Comparison of ENCODE assay signal across 30 cellular contexts in the genomic region with DNA sequence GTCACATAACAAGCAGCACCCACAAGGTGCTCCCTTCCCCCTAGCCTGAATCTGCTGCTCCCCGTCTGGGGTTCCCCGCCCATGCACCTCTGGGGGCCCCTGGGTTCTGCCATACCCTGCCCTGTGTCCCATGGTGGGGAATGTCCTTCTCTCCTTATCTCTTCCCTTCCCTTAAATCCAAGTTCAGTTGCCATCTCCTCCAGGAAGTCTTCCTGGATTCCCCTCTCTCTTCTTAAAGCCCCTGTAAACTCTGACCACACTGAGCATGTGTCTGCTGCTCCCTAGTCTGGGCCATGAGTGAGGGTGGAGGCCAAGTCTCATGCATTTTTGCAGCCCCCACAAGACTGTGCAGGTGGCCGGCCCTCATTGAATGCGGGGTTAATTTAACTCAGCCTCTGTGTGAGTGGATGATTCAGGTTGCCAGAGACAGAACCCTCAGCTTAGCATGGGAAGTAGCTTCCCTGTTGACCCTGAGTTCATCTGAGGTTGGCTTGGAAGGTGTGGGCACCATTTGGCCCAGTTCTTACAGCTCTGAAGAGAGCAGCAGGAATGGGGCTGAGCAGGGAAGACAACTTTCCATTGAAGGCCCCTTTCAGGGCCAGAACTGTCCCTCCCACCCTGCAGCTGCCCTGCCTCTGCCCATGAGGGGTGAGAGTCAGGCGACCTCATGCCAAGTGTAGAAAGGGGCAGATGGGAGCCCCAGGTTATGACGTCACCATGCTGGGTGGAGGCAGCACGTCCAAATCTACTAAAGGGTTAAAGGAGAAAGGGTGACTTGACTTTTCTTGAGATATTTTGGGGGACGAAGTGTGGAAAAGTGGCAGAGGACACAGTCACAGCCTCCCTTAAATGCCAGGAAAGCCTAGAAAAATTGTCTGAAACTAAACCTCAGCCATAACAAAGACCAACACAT. TPM values are rescaled to one million over a fixed set of nuclear protein-coding genes. Genes with fewer than 3 reads are reported as not detected.
"Had no signal": no experiment of that assay in that cellular context is flagged by ENCODE, and none has a peak within 500 bp of the region (broad histone marks: within the 10 kb centered on the region; RNA-seq: fewer than 3 reads in every experiment).

A gene with protein sequence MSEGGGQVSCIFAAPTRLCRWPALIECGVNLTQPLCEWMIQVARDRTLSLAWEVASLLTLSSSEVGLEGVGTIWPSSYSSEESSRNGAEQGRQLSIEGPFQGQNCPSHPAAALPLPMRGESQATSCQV (plus strand): TSS at position 264 of the 913 bp plus-strand sequence. CDS start 30 bp downstream, at position 294.

- ATAC-seq: left lung; mucosa of descending colon; natural killer cell treated with Interleukin-12 subunit alpha and Interleukin-12 subunit beta and Interleukin-15 and Interleukin-18, amount 100 ng/mL, for 72 hours; stimulated activated naive B cell treated with anti-CD40 and anti-IgM and Interleukin-4, amounts not matched to agents 10 μg/mL and 1 μg/mL and 100 μg/mL, for 72 hours had no signal

- H3K4me1 ChIP-seq: left lung had no signal

- FAIRE-seq: frontal cortex, keratinocyte, urothelium cell line had no signal

- H3K27ac ChIP-seq: left lung, prostate gland, right atrium auricular region, sigmoid colon, suprapubic skin, thyroid gland, upper lobe of left lung had no signal

- H3K27me3 ChIP-seq: left lung, right atrium auricular region, sigmoid colon, suprapubic skin, thyroid gland, upper lobe of left lung had no signal

- H3K4me3 ChIP-seq: left lung, mucosa of descending colon, prostate gland, right atrium auricular region, sigmoid colon, suprapubic skin, thyroid gland, upper lobe of left lung had no signal

- DNase-seq: cortex of kidney; effector CD4-positive, alpha-beta T cell; head of caudate nucleus; left lung; mesenchymal stem cell; mucosa of descending colon; naive B cell; sigmoid colon; stimulated activated CD4-positive, alpha-beta T cell treated with anti-CD3 and anti-CD28 coated beads, Interleukin-2, amount 100 ng/mL, for 24 hours; stimulated activated CD4-positive, alpha-beta T cell treated with anti-CD3 and anti-CD28 coated beads, Interleukin-4, amount 100 ng/mL, for 24 hours; stimulated activated naive B cell treated with anti-CD40 and anti-IgM and Interleukin-4, amounts not matched to agents 10 μg/mL and 1 μg/mL and 100 μg/mL, for 72 hours; thyroid gland; upper lobe of left lung had no signal

- H3K36me3 ChIP-seq: left lung, prostate gland, right atrium auricular region, suprapubic skin, thyroid gland, upper lobe of left lung had no signal

- H3K9me3 ChIP-seq: left lung, mucosa of descending colon, prostate gland, right atrium auricular region, sigmoid colon, suprapubic skin, thyroid gland, upper lobe of left lung had no signal

RNA-seq across cellular contexts. Expression of the gene that starts here (rescaled TPM):
- total RNA-seq: dermis microvascular lymphatic vessel endothelial cell; fibroblast of villous mesenchyme; glomerular endothelial cell; left lung; lower leg skin; lung microvascular endothelial cell; mesothelial cell of epicardium; mucosa of descending colon; natural killer cell treated with Interleukin-12 subunit alpha and Interleukin-12 subunit beta and Interleukin-15 and Interleukin-18, amount 100 ng/mL, for 72 hours; neural crest cell; osteocyte; prostate gland; right atrium auricular region; sigmoid colon; skeletal muscle tissue; suprapubic skin; thyroid gland; upper lobe of left lung had no signal
- polyA plus RNA-seq: esophagus, keratinocyte, sigmoid colon had no signal
